ENCODE assay signal across 18 cellular contexts in genomic region chr4:20028694-20029093, GRCh38.
A peak's percentile ranks its signal among the peaks of the same experiment; 100 is the strongest.
DNase-seq lines count a peak whose midpoint lies in the region; ATAC-seq and TF ChIP-seq lines count a peak whose summit lies in the region.
"Had no signal": no experiment of that assay in that cellular context is flagged by ENCODE, and none has a peak within 500 bp of the region (broad histone marks: within the 10 kb centered on the region; RNA-seq: fewer than 3 reads in every experiment).

No MANE protein-coding gene starts in this region.

- H3K36me3 ChIP-seq in ACC112 (ENCODE audit: insufficient read depth, low read length) (no peaks in the 10 kb centered on the region), IMR-90 (ENCODE audit: control insufficient read depth, insufficient read depth, low read length) (no peaks in the 10 kb centered on the region), mammary epithelial cell (ENCODE audit: insufficient read depth, low read length) (no peaks in the 10 kb centered on the region), A673 (ENCODE audit: insufficient read depth, low read length, poor library complexity, severe bottlenecking) (no peaks in the 10 kb centered on the region), smooth muscle cell (ENCODE audit: low read depth) (no peaks in the 10 kb centered on the region)
- H3K36me3 ChIP-seq: SJSA1 had no signal

- CTCF ChIA-PET in IMR-90 (lab: Yijun Ruan, JAX) (no interaction called here), mammary epithelial cell (lab: Charles Lee; ENCODE audit: low non-redundant PET) (no interaction called here), A673 (lab: Charles Lee) (no interaction called here)

- H3K23ac ChIP-seq in IMR-90 (ENCODE audit: low read depth, low read length): no peak overlapping the region

- H3K9me3 ChIP-seq in IMR-90 (ENCODE audit: control insufficient read depth, insufficient read depth, low read length) (no peaks in the 10 kb centered on the region), mammary epithelial cell (replicated peaks; ENCODE audit: insufficient read depth, low read length) (no peaks in the 10 kb centered on the region), A673 (ENCODE audit: low read depth, low read length, poor library complexity, severe bottlenecking) (no peaks in the 10 kb centered on the region), smooth muscle cell (replicated peaks; ENCODE audit: low read depth) (no peaks in the 10 kb centered on the region)
- H3K9me3 ChIP-seq: SJSA1 had no signal

- H3F3A ChIP-seq in smooth muscle cell (ENCODE audit: low read depth): no peaks in the 10 kb centered on the region

- no peak overlapping the region for H2BK5ac ChIP-seq in IMR-90 (ENCODE audit: low read depth, low read length, poor library complexity, severe bottlenecking)

- in situ Hi-C loops in IMR-90 (cut with MboI; ENCODE audit: low sequenced_read_pairs) (no loop called here), mammary epithelial cell (cut with MboI; ENCODE audit: low sequenced_read_pairs in 2 of 2) (no loop called here)

- no peak overlapping the region for H2BK120ac ChIP-seq in IMR-90 (ENCODE audit: low read depth, low read length)

- H4K5ac ChIP-seq in IMR-90 (ENCODE audit: low read depth, low read length): no peak overlapping the region

- 0 out of 2 replicates have a peak overlapping the region, but pooled peaks have one; percentile 4 for H3K4me3 ChIP-seq in ACC112 (ENCODE audit: low read depth, low read length)
- H3K4me3 ChIP-seq in IMR-90 (ENCODE audit: insufficient read depth, low read depth, low read length): no peak overlapping the region
- no peak overlapping the region for H3K4me3 ChIP-seq in mammary epithelial cell (replicated peaks in 1 of 3; ENCODE audit: insufficient read depth in 1 of 3, low read depth in 2 of 3, low read length in 3 of 3)
- no peak overlapping the region for H3K4me3 ChIP-seq in A673 (ENCODE audit: low read depth, low read length, poor library complexity, severe bottlenecking)
- H3K4me3 ChIP-seq in smooth muscle cell: no peak overlapping the region
- H3K4me3 ChIP-seq: K562, SJSA1 had no signal

- no peaks in the 10 kb centered on the region for H3K79me1 ChIP-seq in IMR-90 (ENCODE audit: low read depth in 1 of 2, low read length in 2 of 2)

- H4K20me1 ChIP-seq in IMR-90 (ENCODE audit: insufficient read depth, low read length): no peaks in the 10 kb centered on the region
- H4K20me1 ChIP-seq in mammary epithelial cell (ENCODE audit: insufficient read depth, low read length): no peaks in the 10 kb centered on the region
- no peaks in the 10 kb centered on the region for H4K20me1 ChIP-seq in smooth muscle cell (ENCODE audit: low read depth)

- TF ChIP-seq RAD21 in IMR-90 (IDR thresholded peaks at IDR 0.05; ENCODE audit: low read length): no peak

- dilution Hi-C loops in IMR-90 (cut with HindIII; ENCODE audit: low sequenced_read_pairs, unreplicated experiment) (no loop called here), mammary epithelial cell (cut with HindIII; ENCODE audit: low sequenced_read_pairs) (no loop called here)

- no peak for ATAC-seq in IMR-90 (ENCODE audit: low read depth)
- no peak for ATAC-seq in HG02798 (IDR thresholded peaks at IDR 0.05; ENCODE audit: poor library complexity, unreplicated experiment)
- ATAC-seq: K562 had no signal

- no peak overlapping the region for H2AK5ac ChIP-seq in IMR-90 (ENCODE audit: low read depth, low read length)

- no peaks in the 10 kb centered on the region for H3K27me3 ChIP-seq in ACC112 (ENCODE audit: insufficient read depth, low read length)
- no peaks in the 10 kb centered on the region for H3K27me3 ChIP-seq in IMR-90 (ENCODE audit: control insufficient read depth, insufficient read depth, low read length)
- no peaks in the 10 kb centered on the region for H3K27me3 ChIP-seq in mammary epithelial cell (ENCODE audit: insufficient read depth, low read length)
- H3K27me3 ChIP-seq in A673 (replicated peaks; ENCODE audit: insufficient read depth, low read depth, low read length, poor library complexity): no peaks in the 10 kb centered on the region
- H3K27me3 ChIP-seq in smooth muscle cell (ENCODE audit: low read depth): no peaks in the 10 kb centered on the region
- H3K27me3 ChIP-seq: SJSA1 had no signal

- H3K4ac ChIP-seq in IMR-90 (ENCODE audit: low read depth, low read length): no peak overlapping the region

- no peak overlapping the region for H2BK15ac ChIP-seq in IMR-90 (ENCODE audit: low read depth, low read length)

- H3K4me2 ChIP-seq in IMR-90 (ENCODE audit: low read depth, low read length) (no peak overlapping the region), mammary epithelial cell (ENCODE audit: insufficient read depth, low read depth, low read length) (peak overlapping the region; percentile 6), smooth muscle cell (no peak overlapping the region)

- BruUV-seq in IMR-90 (replicated peaks; lab: Mats Ljungman, UMichigan) (no TSS peak), mammary epithelial cell (replicated peaks; lab: Mats Ljungman, UMichigan) (no TSS peak), A673 (replicated peaks; lab: Mats Ljungman, UMichigan) (no TSS peak)

- WGBS in IMR-90 (ENCODE audit: extremely low coverage in 2 of 2, insufficient read length in 1 of 2), 2 experiments: no CpG with 5 or more reads among the region's 4 CpGs
- 46% methylated on average over 4 of the region's 4 CpGs for WGBS in mammary epithelial cell (ENCODE audit: low coverage, missing lambda C conversion rate)
- 89% methylated on average over 4 of the region's 4 CpGs for WGBS in smooth muscle cell (ENCODE audit: low lambda C conversion rate)

- H3K27ac ChIP-seq in ACC112 (ENCODE audit: low read depth, low read length): peak overlapping the region; percentile 39
- no peak overlapping the region for H3K27ac ChIP-seq in IMR-90 (ENCODE audit: insufficient read depth, low read length)
- no peak overlapping the region for H3K27ac ChIP-seq in mammary epithelial cell (ENCODE audit: insufficient read depth, low read depth, low read length)
- H3K27ac ChIP-seq in A673 (ENCODE audit: low read depth, low read length, poor library complexity, severe bottlenecking): no peak overlapping the region
- H3K27ac ChIP-seq in smooth muscle cell (ENCODE audit: low read depth): no peak overlapping the region
- H3K27ac ChIP-seq: SJSA1 had no signal

- H3K9me1 ChIP-seq in IMR-90 (ENCODE audit: insufficient read depth, low read length): no peaks in the 10 kb centered on the region

- peaks cover 16% of the 10 kb centered on the region for H3K4me1 ChIP-seq in ACC112 (ENCODE audit: control insufficient read depth, insufficient read depth, low read length, unreplicated experiment)
- H3K4me1 ChIP-seq in IMR-90 (ENCODE audit: control insufficient read depth, insufficient read depth, low read length): no peaks in the 10 kb centered on the region
- peaks cover 4% of the 10 kb centered on the region for H3K4me1 ChIP-seq in mammary epithelial cell (ENCODE audit: insufficient read depth, low read length)
- H3K4me1 ChIP-seq in A673 (ENCODE audit: insufficient read depth, low read length, poor library complexity, severe bottlenecking): no peaks in the 10 kb centered on the region
- H3K4me1 ChIP-seq in smooth muscle cell (ENCODE audit: low read depth): no peaks in the 10 kb centered on the region

- DNase-seq in IMR-90 (peak; percentile 55), mammary epithelial cell (peak; percentile 32), glomerular visceral epithelial cell (ENCODE audit: extremely low spot score) (peak; percentile 21), A673 (ENCODE audit: low spot score) (no peak), smooth muscle cell (lab: John Stamatoyannopoulos, UW; ENCODE audit: unreplicated experiment) (no peak), HUDEP-2 (lab: John Stamatoyannopoulos, UW; ENCODE audit: unreplicated experiment in 76 of 76) (no peak)
- DNase-seq: activated CD4-positive, alpha-beta T cell treated with anti-CD3 and anti-CD28 coated beads for 1 hour; activated naive CD8-positive, alpha-beta T cell treated with anti-CD3 and anti-CD28 coated beads, Interleukin-2, amount 10 ng/mL, durations not matched to agents 7 days and 5 days; CD4-positive, CD25-positive, alpha-beta regulatory T cell; DND-41; H9; NCI-H2107; NCI-H526 treated with DMSO at 0.1 percent for 48 hours; T1000 had no signal

- TF ChIP-seq CTCF in IMR-90 (conservative IDR thresholded peaks at IDR 0.05; ENCODE audit: low read depth, low read length) (no peak), mammary epithelial cell (conservative IDR thresholded peaks at IDR 0.05 in 1 of 2, IDR thresholded peaks at IDR 0.05 in 1 of 2; ENCODE audit: extremely low read depth in 1 of 2, insufficient read depth in 1 of 2, low read depth in 1 of 2, low read length in 2 of 2) (no peak), A673 (conservative IDR thresholded peaks at IDR 0.05; ENCODE audit: low read depth, low read length) (no peak), smooth muscle cell (IDR thresholded peaks at IDR 0.05; ENCODE audit: borderline replicate concordance, insufficient read depth, poor library complexity, severe bottlenecking) (no peak)

- H3K79me2 ChIP-seq in ACC112 (ENCODE audit: control insufficient read depth, insufficient read depth, low read length, unreplicated experiment) (no peaks in the 10 kb centered on the region), mammary epithelial cell (ENCODE audit: insufficient read depth, low read length) (no peaks in the 10 kb centered on the region), smooth muscle cell (ENCODE audit: low read depth) (no peaks in the 10 kb centered on the region)

- POLR2A ChIA-PET in IMR-90 (lab: Charles Lee; ENCODE audit: unreplicated experiment): no interaction called here
- POLR2A ChIA-PET in A673 (lab: Charles Lee; ENCODE audit: low non-redundant PET): no interaction called here

- H3K14ac ChIP-seq in IMR-90 (replicated peaks; ENCODE audit: low read depth, low read length): no peak overlapping the region

- H2AFZ ChIP-seq in ACC112 (ENCODE audit: low read length, unreplicated experiment): peak overlapping the region; percentile 89
- no peak overlapping the region for H2AFZ ChIP-seq in IMR-90 (replicated peaks; ENCODE audit: low read length, poor library complexity)
- peak overlapping the region; percentile 58 for H2AFZ ChIP-seq in mammary epithelial cell (ENCODE audit: low read depth, low read length)
- H2AFZ ChIP-seq in smooth muscle cell (ENCODE audit: low read depth): no peak overlapping the region

- H3K9ac ChIP-seq in IMR-90 (ENCODE audit: low read depth, low read length) (no peak overlapping the region), mammary epithelial cell (ENCODE audit: insufficient read depth, low read length) (no peak overlapping the region), smooth muscle cell (ENCODE audit: low read depth) (no peak overlapping the region)

- intact Hi-C loops in IMR-90 (cut with micrococcal nuclease): no loop called here
- intact Hi-C loops in mammary epithelial cell (cut with micrococcal nuclease): no loop called here
- intact Hi-C loops in A673 (cut with micrococcal nuclease; ENCODE audit: unreplicated experiment): no loop called here

- H2BK20ac ChIP-seq in IMR-90 (ENCODE audit: low read depth, low read length): no peak overlapping the region

- H2AK9ac ChIP-seq in IMR-90 (replicated peaks; ENCODE audit: low read depth, low read length, poor library complexity): no peak overlapping the region

- H4K8ac ChIP-seq in IMR-90 (ENCODE audit: low read depth in 2 of 2, low read length in 2 of 2): no peak overlapping the region

- TF ChIP-seq POLR2A in IMR-90 (IDR thresholded peaks at IDR 0.05; ENCODE audit: low read depth, low read length): no peak

- H4K91ac ChIP-seq in IMR-90 (ENCODE audit: insufficient read depth, low read depth, low read length): no peak overlapping the region

- no peak overlapping the region for H3K56ac ChIP-seq in IMR-90 (ENCODE audit: extremely low read depth, insufficient read depth, low read length)

- no peak overlapping the region for H3K18ac ChIP-seq in IMR-90 (ENCODE audit: low read depth, low read length)

Comparison
In these comparisons a context has a peak if more than half of its experiments do, and no peak if none do; other contexts are left out.
1. H2AFZ ChIP-seq: peak in ACC112 (single experiment) and mammary epithelial cell (single experiment); none in IMR-90 (single experiment) and smooth muscle cell (single experiment).
2. DNase-seq: peak in IMR-90 (single experiment), mammary epithelial cell (single experiment) and glomerular visceral epithelial cell (single experiment); none in A673 (single experiment), smooth muscle cell (single experiment) and HUDEP-2 (0 of 76).